16 cellular contexts compared by ENCODE assay signal in the genomic region with DNA sequence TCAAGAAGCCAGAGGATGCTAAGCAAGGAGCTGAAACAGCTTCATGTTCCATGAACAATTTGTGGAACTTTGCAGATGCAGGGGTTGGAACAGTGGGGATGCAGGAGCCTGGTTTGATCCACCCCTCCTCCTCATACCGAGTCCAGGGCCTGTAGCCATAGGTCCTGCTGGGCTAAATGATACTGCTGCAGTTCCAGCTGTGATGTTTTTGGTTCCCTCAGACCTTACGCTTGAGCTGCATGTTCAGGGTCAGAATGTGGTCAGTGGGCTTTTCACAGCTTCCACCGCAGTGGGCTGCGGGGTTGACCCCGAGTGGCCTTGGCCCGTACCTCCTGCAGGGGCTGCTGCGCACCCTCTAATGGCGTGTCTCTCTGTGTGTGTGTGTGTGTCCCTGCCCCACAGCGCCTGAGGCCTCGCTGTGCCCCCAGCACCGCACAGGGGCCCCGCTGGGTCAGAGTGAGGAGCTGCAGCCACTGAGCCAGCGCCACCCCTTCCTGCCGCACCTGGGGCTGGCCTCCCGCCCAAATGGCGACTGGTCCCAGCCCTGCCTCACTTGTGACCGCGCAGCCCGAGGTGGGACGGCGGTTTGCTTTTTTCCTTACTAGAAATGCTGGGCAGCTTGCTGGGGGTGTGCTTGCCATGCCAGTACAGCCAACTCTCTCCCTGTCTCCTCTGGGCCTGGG. TPM values are rescaled to one million over a fixed set of nuclear protein-coding genes. Genes with fewer than 3 reads are reported as not detected.
DNase-seq lines count a peak whose midpoint lies in the region; ATAC-seq lines count a peak whose summit lies in the region.
"Had no signal": no experiment of that assay in that cellular context is flagged by ENCODE, and none has a peak within 500 bp of the region (broad histone marks: within the 10 kb centered on the region; RNA-seq: fewer than 3 reads in every experiment).

No MANE protein-coding gene starts in this region.

- H3K27ac ChIP-seq in esophagus (ENCODE audit: low read depth in 2 of 2, low read length in 1 of 2) (peak overlapping the region; percentile 35 to 42), substantia nigra (ENCODE audit: low read depth, low read length, poor library complexity, severe bottlenecking) (peak overlapping the region; percentile 76)
- H3K27ac ChIP-seq in CD4-positive, alpha-beta memory T cell (ENCODE audit: low read depth, low read length) = no peak overlapping the region
- H3K27ac ChIP-seq: tibial nerve had no signal

- POLR2A ChIA-PET in activated naive CD8-positive, alpha-beta T cell treated with anti-CD3 and anti-CD28 coated beads, Interleukin-2, amount 10 ng/mL, durations not matched to agents 7 days and 5 days (lab: Charles Lee) = no interaction called here
- POLR2A ChIA-PET in CD4-positive, alpha-beta memory T cell (lab: Charles Lee; ENCODE audit: partially characterized antibody) = no interaction called here

- peaks cover 7 to 39% of the 10 kb centered on the region in 2 donors for H3K36me3 ChIP-seq in esophagus (ENCODE audit: control insufficient read depth in 2 of 2, insufficient read depth in 2 of 2, low read length in 1 of 2)
- no peaks in the 10 kb centered on the region for H3K36me3 ChIP-seq in CD4-positive, alpha-beta memory T cell (ENCODE audit: insufficient read depth, low read length)

- intact Hi-C loops in activated T-helper 2 cell treated with anti-CD3 and anti-CD28 coated beads, Interferon-gamma antibody, Interleukin-2, Interleukin-4, amounts not matched to agents 10 μg/mL and 5 μg/mL and 100 μg/mL, durations not matched to agents 14 hours and 24 hours and 36 hours (cut with micrococcal nuclease) = no loop called here
- intact Hi-C loops in CD4-positive, alpha-beta memory T cell (cut with micrococcal nuclease) = no loop called here

- H3K27me3 ChIP-seq in esophagus (ENCODE audit: control insufficient read depth in 1 of 2, insufficient read depth in 2 of 2, low read length in 2 of 2) = no peaks in the 10 kb centered on the region
- no peaks in the 10 kb centered on the region for H3K27me3 ChIP-seq in CD4-positive, alpha-beta memory T cell (ENCODE audit: insufficient read depth, low read length)
- H3K27me3 ChIP-seq: tibial nerve had no signal

- CTCF ChIA-PET in CD4-positive, alpha-beta memory T cell (lab: Charles Lee; ENCODE audit: partially characterized antibody) = interaction anchor here (1.7 kb wide), 1 partner anchor 25 kb away, joined by 4 read pairs; no protein-coding TSS in a partner anchor

- WGBS in esophagus, 2 donors = 89 to 90% methylated on average over 21 of the region's 21 CpGs

- peak overlapping the region; percentile 66 for H3K27ac Mint-ChIP-seq in activated naive CD8-positive, alpha-beta T cell treated with anti-CD3 and anti-CD28 coated beads, Interleukin-2, amount 10 ng/mL, durations not matched to agents 7 days and 5 days
- no peak overlapping the region for H3K27ac Mint-ChIP-seq in activated naive CD8-positive, alpha-beta T cell treated with anti-CD3 and anti-CD28 coated beads for 36 hours
- H3K27ac Mint-ChIP-seq in activated T-helper 2 cell treated with anti-CD3 and anti-CD28 coated beads, Interferon-gamma antibody, Interleukin-2, Interleukin-4, amounts not matched to agents 10 μg/mL and 5 μg/mL and 100 μg/mL, durations not matched to agents 14 hours and 24 hours and 36 hours = peak overlapping the region; percentile 66
- H3K27ac Mint-ChIP-seq in CD4-positive, alpha-beta memory T cell = peak overlapping the region in 1 of 7 donors; percentile 25
- H3K27ac Mint-ChIP-seq: mesothelial cell of epicardium; stimulated activated memory B cell treated with anti-CD40 and anti-IgM and Interleukin-4, amounts not matched to agents 10 μg/mL and 1 μg/mL and 100 μg/mL, for 72 hours had no signal

- no peak for DNase-seq in activated naive CD8-positive, alpha-beta T cell treated with anti-CD3 and anti-CD28 coated beads, Interleukin-2, amount 10 ng/mL, durations not matched to agents 7 days and 5 days
- DNase-seq in activated naive CD8-positive, alpha-beta T cell treated with anti-CD3 and anti-CD28 coated beads for 36 hours = no peak
- DNase-seq in activated T-helper 2 cell treated with anti-CD3 and anti-CD28 coated beads, Interferon-gamma antibody, Interleukin-2, Interleukin-4, amounts not matched to agents 10 μg/mL and 5 μg/mL and 100 μg/mL, durations not matched to agents 14 hours and 24 hours and 36 hours (ENCODE audit: low spot score) = no peak
- DNase-seq in substantia nigra (lab: John Stamatoyannopoulos, UW) (peak in 1 of 49 donors; percentile 51), SIG-M5 (lab: John Stamatoyannopoulos, UW) (no peak)
- DNase-seq in CD4-positive, alpha-beta memory T cell = no peak
- DNase-seq: activated T-cell treated with anti-CD3 and anti-CD28 coated beads, Interleukin-2, amount 50 U/mL, for 24 hours; NCI-H187 treated with DMSO at 0.1 percent for 48 hours; NCI-H446 had no signal

- no peaks in the 10 kb centered on the region for H3K9me3 Mint-ChIP-seq in activated naive CD8-positive, alpha-beta T cell treated with anti-CD3 and anti-CD28 coated beads, Interleukin-2, amount 10 ng/mL, durations not matched to agents 7 days and 5 days
- no peaks in the 10 kb centered on the region for H3K9me3 Mint-ChIP-seq in activated naive CD8-positive, alpha-beta T cell treated with anti-CD3 and anti-CD28 coated beads for 36 hours
- H3K9me3 Mint-ChIP-seq in activated T-helper 2 cell treated with anti-CD3 and anti-CD28 coated beads, Interferon-gamma antibody, Interleukin-2, Interleukin-4, amounts not matched to agents 10 μg/mL and 5 μg/mL and 100 μg/mL, durations not matched to agents 14 hours and 24 hours and 36 hours = no peaks in the 10 kb centered on the region
- H3K9me3 Mint-ChIP-seq in CD4-positive, alpha-beta memory T cell = no peaks in the 10 kb centered on the region
- H3K9me3 Mint-ChIP-seq: activated naive CD4-positive, alpha-beta T cell treated with anti-CD3 and anti-CD28 coated beads, Interleukin-2, amount 50 U/mL, for 72 hours; activated T-cell treated with anti-CD3 and anti-CD28 coated beads, Interleukin-2, amount 50 U/mL, for 24 hours; central memory CD8-positive, alpha-beta T cell; mesothelial cell of epicardium; stimulated activated memory B cell treated with anti-CD40 and anti-IgM and Interleukin-4, amounts not matched to agents 10 μg/mL and 1 μg/mL and 100 μg/mL, for 72 hours had no signal

- H3K9me3 ChIP-seq in esophagus (ENCODE audit: control insufficient read depth in 2 of 2, insufficient read depth in 1 of 2, low read depth in 1 of 2, low read length in 1 of 2) = no peaks in the 10 kb centered on the region
- no peaks in the 10 kb centered on the region for H3K9me3 ChIP-seq in CD4-positive, alpha-beta memory T cell (ENCODE audit: control insufficient read depth in 1 of 2, low read length in 2 of 2)
- H3K9me3 ChIP-seq: tibial nerve had no signal

- peaks cover 6 to 29% of the 10 kb centered on the region in 2 donors for H3K4me1 ChIP-seq in esophagus (ENCODE audit: control insufficient read depth in 2 of 2, insufficient read depth in 2 of 2, low read length in 1 of 2)
- H3K4me1 ChIP-seq in CD4-positive, alpha-beta memory T cell (ENCODE audit: insufficient read depth, low read length) = peaks cover 19% of the 10 kb centered on the region

- no peak overlapping the region for H3K4me3 Mint-ChIP-seq in activated naive CD8-positive, alpha-beta T cell treated with anti-CD3 and anti-CD28 coated beads, Interleukin-2, amount 10 ng/mL, durations not matched to agents 7 days and 5 days
- no peak overlapping the region for H3K4me3 Mint-ChIP-seq in activated naive CD8-positive, alpha-beta T cell treated with anti-CD3 and anti-CD28 coated beads for 36 hours
- no peak overlapping the region for H3K4me3 Mint-ChIP-seq in activated T-helper 2 cell treated with anti-CD3 and anti-CD28 coated beads, Interferon-gamma antibody, Interleukin-2, Interleukin-4, amounts not matched to agents 10 μg/mL and 5 μg/mL and 100 μg/mL, durations not matched to agents 14 hours and 24 hours and 36 hours (ENCODE audit: low read depth)
- H3K4me3 Mint-ChIP-seq in CD4-positive, alpha-beta memory T cell = peak overlapping the region in 2 of 8 donors; percentile 18 to 57
- H3K4me3 Mint-ChIP-seq: activated T-cell treated with anti-CD3 and anti-CD28 coated beads, Interleukin-2, amount 50 U/mL, for 24 hours; central memory CD8-positive, alpha-beta T cell; mesothelial cell of epicardium; stimulated activated memory B cell treated with anti-CD40 and anti-IgM and Interleukin-4, amounts not matched to agents 10 μg/mL and 1 μg/mL and 100 μg/mL, for 72 hours had no signal

- no peak overlapping the region for H3K4me3 ChIP-seq in esophagus (ENCODE audit: low read depth in 1 of 2, low read length in 2 of 2)
- no peak overlapping the region for H3K4me3 ChIP-seq in CD4-positive, alpha-beta memory T cell (ENCODE audit: low read length in 2 of 2)
- H3K4me3 ChIP-seq: tibial nerve had no signal

- H3K4me1 Mint-ChIP-seq in activated naive CD8-positive, alpha-beta T cell treated with anti-CD3 and anti-CD28 coated beads, Interleukin-2, amount 10 ng/mL, durations not matched to agents 7 days and 5 days = peaks cover 16% of the 10 kb centered on the region
- H3K4me1 Mint-ChIP-seq in activated naive CD8-positive, alpha-beta T cell treated with anti-CD3 and anti-CD28 coated beads for 36 hours = peaks cover 7% of the 10 kb centered on the region
- H3K4me1 Mint-ChIP-seq in activated T-helper 2 cell treated with anti-CD3 and anti-CD28 coated beads, Interferon-gamma antibody, Interleukin-2, Interleukin-4, amounts not matched to agents 10 μg/mL and 5 μg/mL and 100 μg/mL, durations not matched to agents 14 hours and 24 hours and 36 hours (ENCODE audit: low read depth) = peaks cover 35% of the 10 kb centered on the region
- peaks cover 15 to 31% (median 22%) of the 10 kb centered on the region in 4 donors for H3K4me1 Mint-ChIP-seq in CD4-positive, alpha-beta memory T cell

- ATAC-seq in activated naive CD8-positive, alpha-beta T cell treated with anti-CD3 and anti-CD28 coated beads, Interleukin-2, amount 10 ng/mL, durations not matched to agents 7 days and 5 days (ENCODE audit: low read depth) = no peak
- ATAC-seq in HG03196 (IDR thresholded peaks at IDR 0.05; ENCODE audit: unreplicated experiment) = no peak

- peaks cover 10% of the 10 kb centered on the region for H3K27me3 Mint-ChIP-seq in activated naive CD8-positive, alpha-beta T cell treated with anti-CD3 and anti-CD28 coated beads, Interleukin-2, amount 10 ng/mL, durations not matched to agents 7 days and 5 days
- peaks cover 12% of the 10 kb centered on the region for H3K27me3 Mint-ChIP-seq in activated naive CD8-positive, alpha-beta T cell treated with anti-CD3 and anti-CD28 coated beads for 36 hours
- H3K27me3 Mint-ChIP-seq in activated T-helper 2 cell treated with anti-CD3 and anti-CD28 coated beads, Interferon-gamma antibody, Interleukin-2, Interleukin-4, amounts not matched to agents 10 μg/mL and 5 μg/mL and 100 μg/mL, durations not matched to agents 14 hours and 24 hours and 36 hours (ENCODE audit: low read depth) = peaks cover 2% of the 10 kb centered on the region
- peaks cover 2% of the 10 kb centered on the region in 2 donors for H3K27me3 Mint-ChIP-seq in CD4-positive, alpha-beta memory T cell
- H3K27me3 Mint-ChIP-seq: central memory CD8-positive, alpha-beta T cell had no signal

- peaks cover 1% of the 10 kb centered on the region for H3K36me3 Mint-ChIP-seq in activated naive CD8-positive, alpha-beta T cell treated with anti-CD3 and anti-CD28 coated beads, Interleukin-2, amount 10 ng/mL, durations not matched to agents 7 days and 5 days
- H3K36me3 Mint-ChIP-seq in activated naive CD8-positive, alpha-beta T cell treated with anti-CD3 and anti-CD28 coated beads for 36 hours = peaks cover 6% of the 10 kb centered on the region
- H3K36me3 Mint-ChIP-seq in activated T-helper 2 cell treated with anti-CD3 and anti-CD28 coated beads, Interferon-gamma antibody, Interleukin-2, Interleukin-4, amounts not matched to agents 10 μg/mL and 5 μg/mL and 100 μg/mL, durations not matched to agents 14 hours and 24 hours and 36 hours (ENCODE audit: low read depth) = peaks cover 6% of the 10 kb centered on the region
- no peaks in the 10 kb centered on the region for H3K36me3 Mint-ChIP-seq in CD4-positive, alpha-beta memory T cell

RNA-seq across cellular contexts. Expression of a gene that starts 48.2 kb away (rescaled TPM):
- total RNA-seq in activated naive CD8-positive, alpha-beta T cell treated with anti-CD3 and anti-CD28 coated beads, Interleukin-2, amount 10 ng/mL, durations not matched to agents 7 days and 5 days = 1 to 10 TPM; 7.1 to 7.5 TPM
- 1 to 10 TPM; 2.7 to 4.6 TPM for total RNA-seq in activated naive CD8-positive, alpha-beta T cell treated with anti-CD3 and anti-CD28 coated beads for 36 hours
- 10.5 and 11.6 TPM in 2 replicates for total RNA-seq in activated T-helper 2 cell treated with anti-CD3 and anti-CD28 coated beads, Interferon-gamma antibody, Interleukin-2, Interleukin-4, amounts not matched to agents 10 μg/mL and 5 μg/mL and 100 μg/mL, durations not matched to agents 14 hours and 24 hours and 36 hours
- polyA plus RNA-seq in esophagus = 10 to 100 TPM; 27.9 to 44.7 TPM
- 10 to 100 TPM in 1 of 2 experiments, 1 to 10 TPM in 1; 9.7 to 10.4 TPM for total RNA-seq in CD4-positive, alpha-beta memory T cell
- polyA plus RNA-seq in CD4-positive, alpha-beta memory T cell = 10 to 100 TPM in 1 of 2 donors, 1 to 10 TPM in 1; 4.2 to 10.0 TPM
